8 cellular contexts compared by ENCODE assay signal in the genomic region with DNA sequence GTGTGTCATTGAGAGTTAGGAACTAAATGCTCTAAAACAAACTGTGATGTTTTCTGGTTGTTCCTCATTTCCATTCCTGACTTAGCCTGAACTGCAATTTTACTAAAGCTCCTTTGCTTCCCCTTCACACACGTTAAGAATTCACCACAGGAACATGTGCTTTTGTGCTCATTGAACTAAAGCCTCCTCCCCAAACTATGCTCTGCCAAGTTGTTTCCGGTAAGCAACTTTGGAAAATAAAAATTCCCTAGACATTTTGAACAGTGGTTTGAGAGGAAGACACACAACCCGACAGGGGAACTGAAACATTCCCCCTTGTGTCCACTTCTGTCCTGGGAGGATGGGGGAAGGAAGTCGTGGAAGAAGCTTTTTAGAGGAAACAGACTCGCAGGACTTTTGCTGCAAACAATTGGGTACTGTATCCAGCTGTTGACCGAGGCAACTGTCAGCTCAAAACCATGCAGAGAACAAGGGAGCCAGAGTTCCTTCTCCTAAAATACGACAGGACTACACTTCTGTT.
DNase-seq lines count a peak whose midpoint lies in the region; ATAC-seq and TF ChIP-seq lines count a peak whose summit lies in the region.

No MANE protein-coding gene starts in this region.

- H2BK15ac ChIP-seq in neuronal stem cell (ENCODE audit: low read length), result no peak overlapping the region

- no peak overlapping the region for H2BK12ac ChIP-seq in neuronal stem cell (ENCODE audit: low read length)

- H3K4me3 ChIP-seq in GM12875 (ENCODE audit: low read depth, low read length), result peak overlapping the region; percentile 16
- peak overlapping the region in 1 of 2 donors; percentile 1 for H3K4me3 ChIP-seq in neuronal stem cell (ENCODE audit: low read length in 2 of 2)

- H2BK120ac ChIP-seq in neuronal stem cell (ENCODE audit: low read depth, low read length), result no peak overlapping the region

- no peak overlapping the region for H3K23ac ChIP-seq in neuronal stem cell (ENCODE audit: low read depth, low read length, poor library complexity)

- no peak for TF ChIP-seq CTCF in GM12875 (IDR thresholded peaks at IDR 0.05; ENCODE audit: borderline replicate concordance, insufficient read depth, low read depth, low read length)

- peak overlapping the region; percentile 14 for H3K27ac ChIP-seq in neuronal stem cell (replicated peaks; ENCODE audit: low read length)

- no peak overlapping the region for H3K9ac ChIP-seq in neuronal stem cell (ENCODE audit: low read depth, low read length, poor library complexity)

- H3K4ac ChIP-seq in neuronal stem cell (ENCODE audit: low read length), result no peak overlapping the region

- no peak overlapping the region for H3K4me2 ChIP-seq in neuronal stem cell (ENCODE audit: insufficient read depth, low read length, poor library complexity, severe bottlenecking)

- peaks cover 2% of the 10 kb centered on the region for H3K79me1 ChIP-seq in neuronal stem cell (ENCODE audit: low read depth, low read length)

- H3K14ac ChIP-seq in neuronal stem cell (ENCODE audit: low read length), result no peak overlapping the region

- no CpG with 5 or more reads among the region's 7 CpGs for WGBS in neuronal stem cell (ENCODE audit: extremely low coverage in 2 of 2, insufficient read length in 2 of 2, insufficient replicate concordance in 1 of 2), 2 donors

- DNase-seq in RPMI7951 (ENCODE audit: low read depth) (peak; percentile 53), fibroblast of gingiva (ENCODE audit: low read depth) (peak; percentile 24), neuronal stem cell (ENCODE audit: low spot score) (no peak), NCI-H524 treated with DMSO at 0.1 percent for 48 hours (lab: John Stamatoyannopoulos, UW) (no peak), NCI-H1694 treated with DMSO at 0.1 percent for 48 hours (lab: John Stamatoyannopoulos, UW) (no peak), NCI-H2196 treated with DMSO at 0.1 percent for 48 hours (lab: John Stamatoyannopoulos, UW; ENCODE audit: unreplicated experiment) (no peak)

- no peak overlapping the region for H2AK5ac ChIP-seq in neuronal stem cell (ENCODE audit: low read depth, low read length)

- ATAC-seq in GM19397 (IDR thresholded peaks at IDR 0.05; ENCODE audit: unreplicated experiment), result no peak

- H2BK5ac ChIP-seq in neuronal stem cell (ENCODE audit: low read length), result no peak overlapping the region

- H3K4me1 ChIP-seq in neuronal stem cell (ENCODE audit: control insufficient read depth in 2 of 2, insufficient read depth in 1 of 2, low read depth in 1 of 2, low read length in 2 of 2), result peaks cover 24 to 25% of the 10 kb centered on the region in 2 donors

- no peak overlapping the region for H3K18ac ChIP-seq in neuronal stem cell (ENCODE audit: low read length)

- H4K8ac ChIP-seq in neuronal stem cell (ENCODE audit: low read depth, low read length), result no peak overlapping the region

- no peaks in the 10 kb centered on the region for H3K27me3 ChIP-seq in neuronal stem cell (ENCODE audit: control insufficient read depth in 3 of 3, insufficient read depth in 3 of 3, low read depth in 1 of 3, low read length in 3 of 3)

- H3K36me3 ChIP-seq in neuronal stem cell (replicated peaks in 1 of 2; ENCODE audit: control insufficient read depth in 2 of 2, insufficient read depth in 2 of 2, low read length in 2 of 2), result no peaks in the 10 kb centered on the region

- H4K91ac ChIP-seq in neuronal stem cell (ENCODE audit: low read depth, low read length, poor library complexity), result no peak overlapping the region

- H2AFZ ChIP-seq in neuronal stem cell (ENCODE audit: low read length), result peak overlapping the region; percentile 61

- H3K9me3 ChIP-seq in neuronal stem cell (replicated peaks in 1 of 2; ENCODE audit: control insufficient read depth in 2 of 2, insufficient read depth in 1 of 2, low read depth in 1 of 2, low read length in 2 of 2), result no peaks in the 10 kb centered on the region

Comparison
In these comparisons a context has a peak if more than half of its experiments do, and no peak if none do; other contexts are left out.
1. DNase-seq: peak in RPMI7951 (single experiment) and fibroblast of gingiva (single experiment); none in neuronal stem cell (single experiment), NCI-H524 treated with DMSO at 0.1 percent for 48 hours (single experiment), NCI-H1694 treated with DMSO at 0.1 percent for 48 hours (single experiment) and NCI-H2196 treated with DMSO at 0.1 percent for 48 hours (single experiment).